9 cellular contexts compared by ENCODE assay signal in the genomic region with DNA sequence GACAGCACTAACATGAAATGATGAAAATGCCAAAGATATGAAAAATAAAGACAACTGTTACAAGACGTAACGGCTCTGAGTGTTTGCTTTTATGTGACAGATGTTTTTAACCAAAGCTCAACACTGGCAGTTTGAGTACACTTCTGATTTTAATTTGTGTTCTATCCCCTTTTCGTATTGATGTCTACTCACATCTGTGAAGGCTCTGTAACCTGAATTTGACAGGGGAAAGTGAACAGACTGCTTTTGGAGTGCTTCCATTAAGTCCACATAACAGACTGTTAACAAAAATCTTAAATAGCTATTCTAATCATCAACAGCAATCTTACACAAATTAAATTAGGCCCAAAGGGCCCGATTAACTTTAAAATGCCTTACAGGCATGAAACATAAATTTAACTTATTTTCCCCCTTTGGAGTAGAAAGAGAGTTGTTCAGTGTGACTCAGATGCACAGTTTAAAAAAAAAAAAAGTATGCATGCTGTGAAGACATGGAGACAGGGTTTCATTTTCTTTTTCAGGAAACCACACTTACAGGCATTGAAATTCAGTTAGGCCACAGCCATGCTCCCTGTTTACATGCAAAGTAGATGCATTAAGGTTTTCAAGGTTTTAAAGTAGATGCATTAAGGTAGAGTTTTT. TPM values are rescaled to one million over a fixed set of nuclear protein-coding genes. Genes with fewer than 3 reads are reported as not detected.
DNase-seq lines count a peak whose midpoint lies in the region; ATAC-seq, FAIRE-seq and TF ChIP-seq lines count a peak whose summit lies in the region.
"Had no signal": no experiment of that assay in that cellular context is flagged by ENCODE, and none has a peak within 500 bp of the region (broad histone marks: within the 10 kb centered on the region; RNA-seq: fewer than 3 reads in every experiment).

No MANE protein-coding gene starts in this region.

- no peaks in the 10 kb centered on the region for H3K9me3 ChIP-seq in GM23248 (ENCODE audit: low read depth)
- no peaks in the 10 kb centered on the region for H3K9me3 ChIP-seq in Loucy (ENCODE audit: insufficient read depth, low read depth, low read length)

- H3K9me2 ChIP-seq in GM23248 (ENCODE audit: insufficient read depth) = no peaks in the 10 kb centered on the region
- H3K9me2 ChIP-seq in Loucy (replicated peaks; ENCODE audit: low read depth, low read length) = no peaks in the 10 kb centered on the region

- peaks cover 39% of the 10 kb centered on the region for H3K4me1 Mint-ChIP-seq in stimulated activated effector memory CD8-positive, alpha-beta T cell treated with anti-CD3 and anti-CD28 coated beads, Interleukin-12 subunit alpha, Interleukin-12 subunit beta, amount 100 ng/mL, for 72 hours

- in situ Hi-C loops in GM23248 (cut with MboI) = no loop called here
- in situ Hi-C loops in astrocyte of the cerebellum (cut with HindIII; ENCODE audit: low sequenced_read_pairs) = no loop called here

- no peak overlapping the region for H3K9ac ChIP-seq in GM23248
- peak overlapping the region; percentile 91 for H3K9ac ChIP-seq in Loucy (ENCODE audit: low read depth, low read length, poor library complexity, severe bottlenecking)

- H4K20me1 ChIP-seq in GM23248 (ENCODE audit: insufficient read depth) = no peaks in the 10 kb centered on the region
- H4K20me1 ChIP-seq in Loucy (ENCODE audit: insufficient read depth, low read length, poor library complexity, severe bottlenecking) = no peaks in the 10 kb centered on the region

- DNase-seq in GM18507 (ENCODE audit: extremely low spot score, insufficient read length, low read depth) (no peak), GM23248 (peak; percentile 45), astrocyte of the cerebellum (ENCODE audit: low read depth) (peak; percentile 45), cerebellum (ENCODE audit: low spot score) (no peak), dorsolateral prefrontal cortex (no peak), RCC 7860 (ENCODE audit: low spot score) (no peak)
- no peak for DNase-seq in stimulated activated effector memory CD8-positive, alpha-beta T cell treated with anti-CD3 and anti-CD28 coated beads, Interleukin-12 subunit alpha, Interleukin-12 subunit beta, amount 100 ng/mL, for 72 hours (ENCODE audit: low spot score in 2 of 2)

- H3K4me3 Mint-ChIP-seq in stimulated activated effector memory CD8-positive, alpha-beta T cell treated with anti-CD3 and anti-CD28 coated beads, Interleukin-12 subunit alpha, Interleukin-12 subunit beta, amount 100 ng/mL, for 72 hours = peak overlapping the region; percentile 69

- no peaks in the 10 kb centered on the region for H3K36me3 Mint-ChIP-seq in stimulated activated effector memory CD8-positive, alpha-beta T cell treated with anti-CD3 and anti-CD28 coated beads, Interleukin-12 subunit alpha, Interleukin-12 subunit beta, amount 100 ng/mL, for 72 hours

- H3K4me1 ChIP-seq in GM23248 (ENCODE audit: insufficient read depth) (0 out of 2 replicates have a peak, but pooled peaks cover 4% of the 10 kb centered on the region), Loucy (ENCODE audit: insufficient read depth, low read length, poor library complexity, severe bottlenecking) (peaks cover 83% of the 10 kb centered on the region)

- intact Hi-C loops in dorsolateral prefrontal cortex (cut with DNase I) = no loop called here

- peak; percentile 97 for ATAC-seq in stimulated activated effector memory CD8-positive, alpha-beta T cell treated with anti-CD3 and anti-CD28 coated beads, Interleukin-12 subunit alpha, Interleukin-12 subunit beta, amount 100 ng/mL, for 72 hours

- TF ChIP-seq CTCF in Loucy (conservative IDR thresholded peaks at IDR 0.05; ENCODE audit: low read length) (no peak), astrocyte of the cerebellum (IDR thresholded peaks at IDR 0.05; ENCODE audit: low read depth, low read length, missing control alignments) (no peak), dorsolateral prefrontal cortex (IDR thresholded peaks at IDR 0.05 in 54 of 56, conservative IDR thresholded peaks at IDR 0.05 in 2 of 56; ENCODE audit: low read depth in 1 of 56, partially characterized antibody in 56 of 56) (no peak)

- H3F3A ChIP-seq in GM23248 (ENCODE audit: insufficient read depth) = no peaks in the 10 kb centered on the region
- H3F3A ChIP-seq in Loucy (ENCODE audit: low read depth) = peaks cover 36% of the 10 kb centered on the region

- H3K9me3 Mint-ChIP-seq in stimulated activated effector memory CD8-positive, alpha-beta T cell treated with anti-CD3 and anti-CD28 coated beads, Interleukin-12 subunit alpha, Interleukin-12 subunit beta, amount 100 ng/mL, for 72 hours = no peaks in the 10 kb centered on the region

- H3K27me3 ChIP-seq in GM23248 (replicated peaks; ENCODE audit: insufficient read depth) (0 out of 2 replicates have a peak, but pooled peaks cover 10% of the 10 kb centered on the region), Loucy (ENCODE audit: insufficient read depth, low read length, poor library complexity, severe bottlenecking) (no peaks in the 10 kb centered on the region), dorsolateral prefrontal cortex (no peaks in the 10 kb centered on the region)

- H3K27ac Mint-ChIP-seq in stimulated activated effector memory CD8-positive, alpha-beta T cell treated with anti-CD3 and anti-CD28 coated beads, Interleukin-12 subunit alpha, Interleukin-12 subunit beta, amount 100 ng/mL, for 72 hours = peak overlapping the region; percentile 74

- H3K79me2 ChIP-seq in GM23248 (ENCODE audit: insufficient read depth) = no peaks in the 10 kb centered on the region
- H3K79me2 ChIP-seq in Loucy (ENCODE audit: insufficient read depth, low read length) = no peaks in the 10 kb centered on the region

- H3K27ac ChIP-seq in GM23248 (no peak overlapping the region), dorsolateral prefrontal cortex (peak overlapping the region in 2 of 59 donors; percentile 20 to 26)

- H3K36me3 ChIP-seq in GM23248 (ENCODE audit: low read depth) = no peaks in the 10 kb centered on the region
- H3K36me3 ChIP-seq in Loucy (ENCODE audit: insufficient read depth, low read length) = no peaks in the 10 kb centered on the region

- H2AFZ ChIP-seq in GM23248 (peak overlapping the region; percentile 43), Loucy (ENCODE audit: low read length) (no peak overlapping the region)

- H3K4me3 ChIP-seq in GM23248 (no peak overlapping the region), Loucy (ENCODE audit: low read length, poor library complexity, severe bottlenecking) (peak overlapping the region; percentile 65), astrocyte of the cerebellum (ENCODE audit: low read depth, low read length) (no peak overlapping the region), dorsolateral prefrontal cortex (no peak overlapping the region)

- peak overlapping the region; percentile 28 for H3K4me2 ChIP-seq in GM23248 (ENCODE audit: unreplicated experiment)
- H3K4me2 ChIP-seq in Loucy (ENCODE audit: low read depth, low read length, poor library complexity, severe bottlenecking) = peak overlapping the region; percentile 75

- FAIRE-seq in GM18507 (lab: Jason Lieb, UNC) = peak; percentile 95
- no peak for FAIRE-seq in RCC 7860 (lab: Jason Lieb, UNC)

- 17 to 31% methylated on average over 4 of the region's 4 CpGs for WGBS in GM23248 (ENCODE audit: low coverage in 1 of 2, low lambda C conversion rate in 2 of 2, missing lambda C conversion rate in 2 of 2), 2 experiments

RNA-seq across cellular contexts. Expression of a gene that starts 16.3 kb away (rescaled TPM):
- total RNA-seq in GM23248 (2014; rRNA removed; shearing (Covaris generic)) = 28.3 and 33.5 TPM in 2 replicates
- polyA plus RNA-seq in GM23248 (2016; fragmentation: Nextera tagmentation; extraction: Ambion mirVana) = 27.9 and 32.0 TPM in 2 replicates
- total RNA-seq in cerebellum = 61.9 TPM
- 10 to 100 TPM; 30.4 to 70.7 (median 48.7) TPM for total RNA-seq in dorsolateral prefrontal cortex

RNA-seq across cellular contexts. Expression of a gene that starts 49.8 kb away (rescaled TPM):
- total RNA-seq in GM23248 (2014; rRNA removed; shearing (Covaris generic)) = not detected in 2 replicates
- polyA plus RNA-seq in GM23248 (2016; fragmentation: Nextera tagmentation; extraction: Ambion mirVana) = not detected in 2 replicates
- total RNA-seq in cerebellum (8.6 TPM), dorsolateral prefrontal cortex (10 to 100 TPM in 27 of 120 experiments, 1 to 10 TPM in 93; 1.8 to 16.1 (median 8.0) TPM)
- total RNA-seq: T-helper 1 cell treated with Interleukin-12 subunit alpha and Interleukin-12 subunit beta and Interleukin-4 antibody, amounts not matched to agents 30 ng/mL and 1 ng/mL, for 36 hours had no signal

Comparison
In these comparisons a context has a peak if more than half of its experiments do, and no peak if none do; other contexts are left out.
1. DNase-seq: peak in GM23248 (single experiment) and astrocyte of the cerebellum (single experiment); none in GM18507 (single experiment), stimulated activated effector memory CD8-positive, alpha-beta T cell treated with anti-CD3 and anti-CD28 coated beads, Interleukin-12 subunit alpha, Interleukin-12 subunit beta, amount 100 ng/mL, for 72 hours (0 of 2), cerebellum (single experiment), dorsolateral prefrontal cortex (0 of 10) and RCC 7860 (single experiment).